In the genomic region with DNA sequence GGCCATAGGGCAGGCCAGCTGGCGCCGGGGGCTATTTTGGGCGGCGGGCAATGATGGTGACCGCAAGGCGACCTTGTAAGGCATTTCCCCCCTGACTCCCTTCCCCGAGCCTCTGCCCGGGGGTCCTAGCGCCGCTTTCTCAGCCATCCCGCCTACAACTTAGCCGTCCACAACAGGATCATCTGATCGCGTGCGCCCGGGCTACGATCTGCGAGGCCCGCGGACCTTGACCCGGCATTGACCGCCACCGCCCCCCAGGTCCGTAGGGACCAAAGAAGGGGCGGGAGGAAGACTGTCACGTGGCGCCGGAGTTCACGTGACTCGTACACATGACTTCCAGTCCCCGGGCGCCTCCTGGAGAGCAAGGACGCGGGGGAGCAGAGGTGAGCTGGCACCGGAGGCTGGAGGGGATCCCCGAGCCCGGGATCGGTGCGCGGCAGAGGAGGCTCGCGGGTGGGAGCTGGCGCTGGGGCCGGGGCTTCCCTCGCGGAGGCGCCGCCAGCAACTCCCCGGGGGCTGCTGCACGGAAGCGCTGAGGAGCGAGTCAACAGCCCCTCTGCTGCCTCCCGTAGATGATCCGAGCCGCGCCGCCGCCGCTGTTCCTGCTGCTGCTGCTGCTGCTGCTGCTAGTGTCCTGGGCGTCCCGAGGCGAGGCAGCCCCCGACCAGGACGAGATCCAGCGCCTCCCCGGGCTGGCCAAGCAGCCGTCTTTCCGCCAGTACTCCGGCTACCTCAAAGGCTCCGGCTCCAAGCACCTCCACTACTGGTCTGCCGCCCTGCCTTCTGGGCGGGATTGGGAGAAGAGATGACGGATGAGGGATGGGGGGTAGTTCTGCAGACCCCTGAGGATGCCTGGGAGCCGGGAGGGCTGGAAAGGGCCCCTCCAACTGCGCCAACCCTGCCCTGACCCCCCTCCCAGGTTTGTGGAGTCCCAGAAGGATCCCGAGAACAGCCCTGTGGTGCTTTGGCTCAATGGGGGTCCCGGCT, we compare ENCODE assay signal across 1 cellular context.
A peak's percentile ranks its signal among the peaks of the same experiment; 100 is the strongest.
TF ChIP-seq lines count a peak whose summit lies in the region.

A gene (plus strand): TSS at position 339 of the 987 bp plus-strand sequence. CDS start 234 bp downstream, at position 573.
A gene with protein sequence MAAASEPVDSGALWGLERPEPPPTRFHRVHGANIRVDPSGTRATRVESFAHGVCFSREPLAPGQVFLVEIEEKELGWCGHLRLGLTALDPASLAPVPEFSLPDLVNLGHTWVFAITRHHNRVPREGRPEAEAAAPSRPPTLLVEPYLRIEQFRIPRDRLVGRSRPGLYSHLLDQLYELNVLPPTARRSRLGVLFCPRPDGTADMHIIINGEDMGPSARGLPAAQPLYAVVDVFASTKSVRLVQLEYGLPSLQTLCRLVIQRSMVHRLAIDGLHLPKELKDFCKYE (minus strand): TSS at position 212 of the 987 bp plus-strand sequence. CDS start 217 bp downstream, outside the sequence.

TF ChIP-seq in HEK293, 187 proteins besides CTCF, POLR2A, EP300 and RAD21 (continued from another document):
- TF ChIP-seq, protein P1, sequence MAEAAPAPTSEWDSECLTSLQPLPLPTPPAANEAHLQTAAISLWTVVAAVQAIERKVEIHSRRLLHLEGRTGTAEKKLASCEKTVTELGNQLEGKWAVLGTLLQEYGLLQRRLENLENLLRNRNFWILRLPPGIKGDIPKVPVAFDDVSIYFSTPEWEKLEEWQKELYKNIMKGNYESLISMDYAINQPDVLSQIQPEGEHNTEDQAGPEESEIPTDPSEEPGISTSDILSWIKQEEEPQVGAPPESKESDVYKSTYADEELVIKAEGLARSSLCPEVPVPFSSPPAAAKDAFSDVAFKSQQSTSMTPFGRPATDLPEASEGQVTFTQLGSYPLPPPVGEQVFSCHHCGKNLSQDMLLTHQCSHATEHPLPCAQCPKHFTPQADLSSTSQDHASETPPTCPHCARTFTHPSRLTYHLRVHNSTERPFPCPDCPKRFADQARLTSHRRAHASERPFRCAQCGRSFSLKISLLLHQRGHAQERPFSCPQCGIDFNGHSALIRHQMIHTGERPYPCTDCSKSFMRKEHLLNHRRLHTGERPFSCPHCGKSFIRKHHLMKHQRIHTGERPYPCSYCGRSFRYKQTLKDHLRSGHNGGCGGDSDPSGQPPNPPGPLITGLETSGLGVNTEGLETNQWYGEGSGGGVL (tag by site-specific recombination; IDR thresholded peaks at IDR 0.05) = peak; percentile 60
- TF ChIP-seq ZNF529 (tag by site-specific recombination; IDR thresholded peaks at IDR 0.05; ENCODE audit: insufficient replicate concordance) (no peak), ZNF2 (tag by site-specific recombination; IDR thresholded peaks at IDR 0.05) (peak; percentile 81; the same call in 1 of the 2 replicates), ZNF664 (tag by site-specific recombination; IDR thresholded peaks at IDR 0.05) (0 out of 2 replicates have a peak, but pooled peaks have one; percentile 53), ZNF10 (tag by site-specific recombination; IDR thresholded peaks at IDR 0.05) (peak; percentile 38; the same call in 1 of the 2 replicates), ZBTB20 (tag by site-specific recombination; IDR thresholded peaks at IDR 0.05) (peak; percentile 77), ZNF623 (tag by site-specific recombination; IDR thresholded peaks at IDR 0.05) (no peak), MZF1 (tag by site-specific recombination; IDR thresholded peaks at IDR 0.05; ENCODE audit: borderline replicate concordance) (no peak), ZNF19 (tag by site-specific recombination; IDR thresholded peaks at IDR 0.05; ENCODE audit: low read depth) (no peak), ZNF558 (tag by site-specific recombination; IDR thresholded peaks at IDR 0.05) (no peak), ZNF677 (tag by site-specific recombination; IDR thresholded peaks at IDR 0.05) (no peak), ZNF121 (tag by site-specific recombination; IDR thresholded peaks at IDR 0.05) (no peak), KLF9 (tag by site-specific recombination; IDR thresholded peaks at IDR 0.05; ENCODE audit: low read depth) (peak; percentile 95), ZNF157 (tag by site-specific recombination; IDR thresholded peaks at IDR 0.05) (no peak), OVOL3 (tag by site-specific recombination; IDR thresholded peaks at IDR 0.05) (peak; percentile 83), ZNF670 (tag by site-specific recombination; IDR thresholded peaks at IDR 0.05; ENCODE audit: low read depth) (no peak), KLF16 (tag by site-specific recombination; IDR thresholded peaks at IDR 0.05) (peak; percentile 100), ZNF311 (tag by site-specific recombination; IDR thresholded peaks at IDR 0.05; ENCODE audit: borderline replicate concordance) (no peak), ZNF214 (tag by site-specific recombination; IDR thresholded peaks at IDR 0.05; ENCODE audit: borderline replicate concordance) (no peak), ZNF473 (tag by site-specific recombination; IDR thresholded peaks at IDR 0.05) (no peak), ZSCAN30 (tag by site-specific recombination; IDR thresholded peaks at IDR 0.05) (peak; percentile 71; the same call in 1 of the 2 replicates), ZNF549 (tag by site-specific recombination; IDR thresholded peaks at IDR 0.05) (no peak), REPIN1 (tag by site-specific recombination; IDR thresholded peaks at IDR 0.05; ENCODE audit: low read depth) (no peak), ZNF37A (tag by site-specific recombination; IDR thresholded peaks at IDR 0.05) (no peak), ZNF843 (tag by site-specific recombination; IDR thresholded peaks at IDR 0.05) (peak; percentile 77), ZNF423 (tag by site-specific recombination; IDR thresholded peaks at IDR 0.05) (no peak; the same call in 1 of the 2 replicates), MYNN (tag by site-specific recombination; IDR thresholded peaks at IDR 0.05; ENCODE audit: borderline replicate concordance) (no peak), ZNF707 (tag by site-specific recombination; IDR thresholded peaks at IDR 0.05) (no peak), ZNF24 (tag by site-specific recombination; IDR thresholded peaks at IDR 0.05) (peak; percentile 99), HOXC10 (CRISPR knock-in tag; IDR thresholded peaks at IDR 0.05) (no peak), ZNF433 (tag by site-specific recombination; IDR thresholded peaks at IDR 0.05; ENCODE audit: low read depth) (no peak)
- TF ChIP-seq, protein P2, sequence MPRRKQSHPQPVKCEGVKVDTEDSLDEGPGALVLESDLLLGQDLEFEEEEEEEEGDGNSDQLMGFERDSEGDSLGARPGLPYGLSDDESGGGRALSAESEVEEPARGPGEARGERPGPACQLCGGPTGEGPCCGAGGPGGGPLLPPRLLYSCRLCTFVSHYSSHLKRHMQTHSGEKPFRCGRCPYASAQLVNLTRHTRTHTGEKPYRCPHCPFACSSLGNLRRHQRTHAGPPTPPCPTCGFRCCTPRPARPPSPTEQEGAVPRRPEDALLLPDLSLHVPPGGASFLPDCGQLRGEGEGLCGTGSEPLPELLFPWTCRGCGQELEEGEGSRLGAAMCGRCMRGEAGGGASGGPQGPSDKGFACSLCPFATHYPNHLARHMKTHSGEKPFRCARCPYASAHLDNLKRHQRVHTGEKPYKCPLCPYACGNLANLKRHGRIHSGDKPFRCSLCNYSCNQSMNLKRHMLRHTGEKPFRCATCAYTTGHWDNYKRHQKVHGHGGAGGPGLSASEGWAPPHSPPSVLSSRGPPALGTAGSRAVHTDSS (tag by site-specific recombination; IDR thresholded peaks at IDR 0.05) = no peak
- TF ChIP-seq, protein P3, sequence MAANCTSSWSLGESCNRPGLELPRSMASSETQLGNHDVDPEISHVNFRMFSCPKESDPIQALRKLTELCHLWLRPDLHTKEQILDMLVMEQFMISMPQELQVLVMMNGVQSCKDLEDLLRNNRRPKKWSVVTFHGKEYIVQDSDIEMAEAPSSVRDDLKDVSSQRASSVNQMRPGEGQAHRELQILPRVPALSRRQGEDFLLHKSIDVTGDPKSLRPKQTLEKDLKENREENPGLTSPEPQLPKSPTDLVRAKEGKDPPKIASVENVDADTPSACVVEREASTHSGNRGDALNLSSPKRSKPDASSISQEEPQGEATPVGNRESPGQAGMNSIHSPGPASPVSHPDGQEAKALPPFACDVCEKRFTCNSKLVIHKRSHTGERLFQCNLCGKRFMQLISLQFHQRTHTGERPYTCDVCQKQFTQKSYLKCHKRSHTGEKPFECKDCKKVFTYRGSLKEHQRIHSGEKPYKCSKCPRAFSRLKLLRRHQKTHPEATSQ (tag by site-specific recombination; IDR thresholded peaks at IDR 0.05) = peak; percentile 19; the same call in 1 of the 2 replicates
- TF ChIP-seq, protein P4, sequence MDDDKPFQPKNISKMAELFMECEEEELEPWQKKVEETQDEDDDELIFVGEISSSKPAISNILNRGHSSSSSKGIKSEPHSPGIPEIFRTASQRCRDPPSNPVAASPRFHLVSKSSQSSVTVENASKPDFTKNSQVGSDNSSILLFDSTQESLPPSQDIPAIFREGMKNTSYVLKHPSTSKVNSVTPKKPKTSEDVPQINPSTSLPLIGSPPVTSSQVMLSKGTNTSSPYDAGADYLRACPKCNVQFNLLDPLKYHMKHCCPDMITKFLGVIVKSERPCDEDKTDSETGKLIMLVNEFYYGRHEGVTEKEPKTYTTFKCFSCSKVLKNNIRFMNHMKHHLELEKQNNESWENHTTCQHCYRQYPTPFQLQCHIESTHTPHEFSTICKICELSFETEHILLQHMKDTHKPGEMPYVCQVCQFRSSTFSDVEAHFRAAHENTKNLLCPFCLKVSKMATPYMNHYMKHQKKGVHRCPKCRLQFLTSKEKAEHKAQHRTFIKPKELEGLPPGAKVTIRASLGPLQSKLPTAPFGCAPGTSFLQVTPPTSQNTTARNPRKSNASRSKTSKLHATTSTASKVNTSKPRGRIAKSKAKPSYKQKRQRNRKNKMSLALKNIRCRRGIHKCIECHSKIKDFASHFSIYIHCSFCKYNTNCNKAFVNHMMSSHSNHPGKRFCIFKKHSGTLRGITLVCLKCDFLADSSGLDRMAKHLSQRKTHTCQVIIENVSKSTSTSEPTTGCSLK (tag by site-specific recombination; IDR thresholded peaks at IDR 0.05) = no peak
- TF ChIP-seq, protein P5, sequence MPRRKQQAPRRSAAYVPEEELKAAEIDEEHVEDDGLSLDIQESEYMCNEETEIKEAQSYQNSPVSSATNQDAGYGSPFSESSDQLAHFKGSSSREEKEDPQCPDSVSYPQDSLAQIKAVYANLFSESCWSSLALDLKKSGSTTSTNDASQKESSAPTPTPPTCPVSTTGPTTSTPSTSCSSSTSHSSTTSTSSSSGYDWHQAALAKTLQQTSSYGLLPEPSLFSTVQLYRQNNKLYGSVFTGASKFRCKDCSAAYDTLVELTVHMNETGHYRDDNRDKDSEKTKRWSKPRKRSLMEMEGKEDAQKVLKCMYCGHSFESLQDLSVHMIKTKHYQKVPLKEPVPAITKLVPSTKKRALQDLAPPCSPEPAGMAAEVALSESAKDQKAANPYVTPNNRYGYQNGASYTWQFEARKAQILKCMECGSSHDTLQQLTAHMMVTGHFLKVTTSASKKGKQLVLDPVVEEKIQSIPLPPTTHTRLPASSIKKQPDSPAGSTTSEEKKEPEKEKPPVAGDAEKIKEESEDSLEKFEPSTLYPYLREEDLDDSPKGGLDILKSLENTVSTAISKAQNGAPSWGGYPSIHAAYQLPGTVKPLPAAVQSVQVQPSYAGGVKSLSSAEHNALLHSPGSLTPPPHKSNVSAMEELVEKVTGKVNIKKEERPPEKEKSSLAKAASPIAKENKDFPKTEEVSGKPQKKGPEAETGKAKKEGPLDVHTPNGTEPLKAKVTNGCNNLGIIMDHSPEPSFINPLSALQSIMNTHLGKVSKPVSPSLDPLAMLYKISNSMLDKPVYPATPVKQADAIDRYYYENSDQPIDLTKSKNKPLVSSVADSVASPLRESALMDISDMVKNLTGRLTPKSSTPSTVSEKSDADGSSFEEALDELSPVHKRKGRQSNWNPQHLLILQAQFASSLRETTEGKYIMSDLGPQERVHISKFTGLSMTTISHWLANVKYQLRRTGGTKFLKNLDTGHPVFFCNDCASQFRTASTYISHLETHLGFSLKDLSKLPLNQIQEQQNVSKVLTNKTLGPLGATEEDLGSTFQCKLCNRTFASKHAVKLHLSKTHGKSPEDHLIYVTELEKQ (tag by site-specific recombination; IDR thresholded peaks at IDR 0.05; ENCODE audit: borderline replicate concordance) = no peak; the same call in 1 of the 2 replicates
- TF ChIP-seq, protein P6, sequence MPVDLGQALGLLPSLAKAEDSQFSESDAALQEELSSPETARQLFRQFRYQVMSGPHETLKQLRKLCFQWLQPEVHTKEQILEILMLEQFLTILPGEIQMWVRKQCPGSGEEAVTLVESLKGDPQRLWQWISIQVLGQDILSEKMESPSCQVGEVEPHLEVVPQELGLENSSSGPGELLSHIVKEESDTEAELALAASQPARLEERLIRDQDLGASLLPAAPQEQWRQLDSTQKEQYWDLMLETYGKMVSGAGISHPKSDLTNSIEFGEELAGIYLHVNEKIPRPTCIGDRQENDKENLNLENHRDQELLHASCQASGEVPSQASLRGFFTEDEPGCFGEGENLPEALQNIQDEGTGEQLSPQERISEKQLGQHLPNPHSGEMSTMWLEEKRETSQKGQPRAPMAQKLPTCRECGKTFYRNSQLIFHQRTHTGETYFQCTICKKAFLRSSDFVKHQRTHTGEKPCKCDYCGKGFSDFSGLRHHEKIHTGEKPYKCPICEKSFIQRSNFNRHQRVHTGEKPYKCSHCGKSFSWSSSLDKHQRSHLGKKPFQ (tag by site-specific recombination; IDR thresholded peaks at IDR 0.05) = 0 out of 2 replicates have a peak, but pooled peaks have one; percentile 47
- TF ChIP-seq, protein P7, sequence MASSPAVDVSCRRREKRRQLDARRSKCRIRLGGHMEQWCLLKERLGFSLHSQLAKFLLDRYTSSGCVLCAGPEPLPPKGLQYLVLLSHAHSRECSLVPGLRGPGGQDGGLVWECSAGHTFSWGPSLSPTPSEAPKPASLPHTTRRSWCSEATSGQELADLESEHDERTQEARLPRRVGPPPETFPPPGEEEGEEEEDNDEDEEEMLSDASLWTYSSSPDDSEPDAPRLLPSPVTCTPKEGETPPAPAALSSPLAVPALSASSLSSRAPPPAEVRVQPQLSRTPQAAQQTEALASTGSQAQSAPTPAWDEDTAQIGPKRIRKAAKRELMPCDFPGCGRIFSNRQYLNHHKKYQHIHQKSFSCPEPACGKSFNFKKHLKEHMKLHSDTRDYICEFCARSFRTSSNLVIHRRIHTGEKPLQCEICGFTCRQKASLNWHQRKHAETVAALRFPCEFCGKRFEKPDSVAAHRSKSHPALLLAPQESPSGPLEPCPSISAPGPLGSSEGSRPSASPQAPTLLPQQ (tag by site-specific recombination; IDR thresholded peaks at IDR 0.05) = peak; percentile 75
- TF ChIP-seq, protein P8, sequence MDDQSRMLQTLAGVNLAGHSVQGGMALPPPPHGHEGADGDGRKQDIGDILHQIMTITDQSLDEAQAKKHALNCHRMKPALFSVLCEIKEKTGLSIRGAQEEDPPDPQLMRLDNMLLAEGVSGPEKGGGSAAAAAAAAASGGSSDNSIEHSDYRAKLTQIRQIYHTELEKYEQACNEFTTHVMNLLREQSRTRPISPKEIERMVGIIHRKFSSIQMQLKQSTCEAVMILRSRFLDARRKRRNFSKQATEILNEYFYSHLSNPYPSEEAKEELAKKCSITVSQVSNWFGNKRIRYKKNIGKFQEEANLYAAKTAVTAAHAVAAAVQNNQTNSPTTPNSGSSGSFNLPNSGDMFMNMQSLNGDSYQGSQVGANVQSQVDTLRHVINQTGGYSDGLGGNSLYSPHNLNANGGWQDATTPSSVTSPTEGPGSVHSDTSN (CRISPR knock-in tag; IDR thresholded peaks at IDR 0.05) = no peak; the same call in 1 of the 2 replicates
